In the genomic region with DNA sequence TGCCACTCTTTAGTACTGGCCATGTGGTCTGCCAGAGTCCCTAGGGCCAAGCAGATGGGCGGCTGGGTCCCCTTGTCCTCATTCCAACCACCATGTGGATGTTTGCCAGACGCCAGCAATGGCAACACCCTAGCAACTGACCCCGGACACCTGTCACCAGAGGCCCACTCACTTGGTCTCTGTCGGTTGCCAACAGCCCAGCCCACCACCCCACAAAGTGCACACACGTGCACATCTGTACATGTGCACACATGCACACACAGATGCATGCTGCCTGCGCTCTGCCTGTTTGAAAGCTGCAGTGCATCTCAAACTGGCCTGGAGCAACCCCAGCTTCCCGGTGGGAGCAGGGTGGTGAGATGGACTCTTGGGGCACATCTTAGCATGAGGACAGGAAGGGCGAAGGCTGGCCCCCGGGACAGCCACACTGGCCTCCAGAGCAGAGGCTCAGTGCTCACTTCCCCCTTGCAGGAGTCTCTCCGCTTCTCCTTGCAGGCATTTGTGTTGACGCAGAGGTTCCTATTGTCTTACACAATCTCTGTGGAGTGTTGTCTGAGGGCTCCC, we compare ENCODE assay signal across 18 cellular contexts. TPM values are rescaled to one million over a fixed set of nuclear protein-coding genes. Genes with fewer than 3 reads are reported as not detected.
DNase-seq lines count a peak whose midpoint lies in the region; ATAC-seq and TF ChIP-seq lines count a peak whose summit lies in the region.
"Had no signal": no experiment of that assay in that cellular context is flagged by ENCODE, and none has a peak within 500 bp of the region (broad histone marks: within the 10 kb centered on the region; RNA-seq: fewer than 3 reads in every experiment).

No MANE protein-coding gene starts in this region.

- peak overlapping the region; percentile 43 for H3K4ac ChIP-seq in neuronal stem cell (ENCODE audit: low read length)

- no peaks in the 10 kb centered on the region for H3K9me3 ChIP-seq in neuronal stem cell (replicated peaks in 1 of 2; ENCODE audit: control insufficient read depth in 2 of 2, insufficient read depth in 1 of 2, low read depth in 1 of 2, low read length in 2 of 2)
- H3K9me3 ChIP-seq: thyroid gland had no signal

- H3K18ac ChIP-seq in neuronal stem cell (ENCODE audit: low read length), result peak overlapping the region; percentile 90

- no CpG with 5 or more reads among the region's 11 CpGs for whole genome bisulfite sequencing in neuronal stem cell (ENCODE audit: extremely low coverage in 2 of 2, insufficient read length in 2 of 2, insufficient replicate concordance in 1 of 2), 2 donors

- H2BK5ac ChIP-seq in neuronal stem cell (ENCODE audit: low read length), result no peak overlapping the region

- TF ChIP-seq POLR2A in NB4 (IDR thresholded peaks at IDR 0.05; ENCODE audit: extremely low read depth, insufficient read length), result no peak

- H3K27ac ChIP-seq in neuronal stem cell (replicated peaks; ENCODE audit: low read length), result no peak overlapping the region
- H3K27ac ChIP-seq: thyroid gland had no signal

- DNase-seq in CD1c-positive myeloid dendritic cell (ENCODE audit: extremely low spot score) (peak; percentile 19), NB4 (ENCODE audit: low read depth) (peak; percentile 14), left cardiac atrium (no peak), neuronal stem cell (ENCODE audit: low spot score) (no peak), OCI-M1 (lab: John Stamatoyannopoulos, UW) (no peak), T-cell (no peak)
- DNase-seq: activated naive CD4-positive, alpha-beta T cell treated with Interleukin-2 at 50 U/mL for 16 hours; activated T-cell treated with anti-CD3 and anti-CD28 coated beads for 4 hours; COR-L47; EL; mammary epithelial cell; NCI-H187; NCI-H345; RPMI8226; SW 1271; thyroid gland had no signal

- POLR2A ChIA-PET in T-cell (lab: Charles Lee), result no interaction called here

- no peaks in the 10 kb centered on the region for H3K27me3 ChIP-seq in neuronal stem cell (ENCODE audit: control insufficient read depth in 3 of 3, insufficient read depth in 3 of 3, low read depth in 1 of 3, low read length in 3 of 3)
- H3K27me3 ChIP-seq: thyroid gland had no signal

- peaks cover 4% of the 10 kb centered on the region for H3K36me3 Mint-ChIP-seq in T-cell

- H3K4me1 Mint-ChIP-seq in T-cell, result peaks cover 3 to 9% (median 4%) of the 10 kb centered on the region in 3 donors

- H2BK15ac ChIP-seq in neuronal stem cell (ENCODE audit: low read length), result peak overlapping the region; percentile 38

- CTCF ChIA-PET in T-cell (lab: Charles Lee), result interaction anchor here in 1 of 2 donors (0.6 kb wide), 1 partner anchor 13 kb away, joined by 4 read pairs; no protein-coding TSS in a partner anchor

- H3K27ac Mint-ChIP-seq in T-cell, result no peak overlapping the region
- H3K27ac Mint-ChIP-seq: nephron had no signal

- H3K14ac ChIP-seq in neuronal stem cell (ENCODE audit: low read length), result no peak overlapping the region

- H2BK12ac ChIP-seq in neuronal stem cell (ENCODE audit: low read length), result peak overlapping the region; percentile 93

- no peaks in the 10 kb centered on the region for H3K36me3 ChIP-seq in neuronal stem cell (replicated peaks in 1 of 2; ENCODE audit: control insufficient read depth in 2 of 2, insufficient read depth in 2 of 2, low read length in 2 of 2)
- H3K36me3 ChIP-seq: thyroid gland had no signal

- ATAC-seq in left cardiac atrium (peak; percentile 38 to 53), GM19395 (IDR thresholded peaks at IDR 0.05; ENCODE audit: unreplicated experiment) (no peak), T-cell (replicated peaks in 1 of 4) (no peak)

- peak overlapping the region; percentile 94 for H3K23ac ChIP-seq in neuronal stem cell (ENCODE audit: low read depth, low read length, poor library complexity)

- H3K4me3 ChIP-seq in NB4 (ENCODE audit: low read depth, low read length) (no peak overlapping the region), neuronal stem cell (ENCODE audit: low read length in 2 of 2) (peak overlapping the region in 1 of 2 donors; percentile 8)
- H3K4me3 ChIP-seq: thyroid gland had no signal

- TF ChIP-seq CTCF in NB4 (IDR thresholded peaks at IDR 0.05; ENCODE audit: low read depth, low read length), result no peak

- H4K91ac ChIP-seq in neuronal stem cell (ENCODE audit: low read depth, low read length, poor library complexity), result peak overlapping the region; percentile 22

- H4K8ac ChIP-seq in neuronal stem cell (ENCODE audit: low read depth, low read length), result peak overlapping the region; percentile 67

- no peaks in the 10 kb centered on the region for H3K9me3 Mint-ChIP-seq in T-cell
- H3K9me3 Mint-ChIP-seq: nephron had no signal

- H2AK5ac ChIP-seq in neuronal stem cell (ENCODE audit: low read depth, low read length), result peak overlapping the region; percentile 32

- intact Hi-C loops in left cardiac atrium (cut with DNase I), result no loop called here

- H2AFZ ChIP-seq in neuronal stem cell (ENCODE audit: low read length), result no peak overlapping the region

- H3K9ac ChIP-seq in neuronal stem cell (ENCODE audit: low read depth, low read length, poor library complexity), result no peak overlapping the region

- H2BK120ac ChIP-seq in neuronal stem cell (ENCODE audit: low read depth, low read length), result peak overlapping the region; percentile 82

- H3K4me3 Mint-ChIP-seq in T-cell, result no peak overlapping the region
- H3K4me3 Mint-ChIP-seq: nephron had no signal

- no peaks in the 10 kb centered on the region for H3K27me3 Mint-ChIP-seq in T-cell

- peaks cover 0 to 8% of the 10 kb centered on the region in 2 donors for H3K4me1 ChIP-seq in neuronal stem cell (ENCODE audit: control insufficient read depth in 2 of 2, insufficient read depth in 1 of 2, low read depth in 1 of 2, low read length in 2 of 2)

- H3K4me2 ChIP-seq in neuronal stem cell (ENCODE audit: insufficient read depth, low read length, poor library complexity, severe bottlenecking), result no peak overlapping the region

- no peaks in the 10 kb centered on the region for H3K79me1 ChIP-seq in neuronal stem cell (ENCODE audit: low read depth, low read length)

RNA-seq across cellular contexts. Expression of a gene that starts 53.9 kb away (rescaled TPM):
- total RNA-seq in left cardiac atrium, result 1 to 10 TPM; 6.7 to 8.8 TPM
- 24.7 TPM for polyA plus RNA-seq in neuronal stem cell (2013, experiment 1 of 2)
- 24.4 TPM for polyA plus RNA-seq in neuronal stem cell (2013, experiment 2 of 2)
- total RNA-seq in T-cell, result 10 to 100 TPM; 18.8 to 42.6 (median 33.6) TPM

Comparison
In these comparisons a context has a peak if more than half of its experiments do, and no peak if none do; other contexts are left out.
1. DNase-seq: peak in CD1c-positive myeloid dendritic cell (single experiment) and NB4 (single experiment); none in left cardiac atrium (single experiment), neuronal stem cell (single experiment), OCI-M1 (single experiment) and T-cell (0 of 34).
2. ATAC-seq: peak in left cardiac atrium (2 of 2); none in GM19395 (single experiment) and T-cell (0 of 4).